18 cellular contexts compared by ENCODE assay signal in genomic region chr2:219517954-219518778, GRCh38. TPM values are rescaled to one million over a fixed set of nuclear protein-coding genes. Genes with fewer than 3 reads are reported as not detected.
A peak's percentile ranks its signal among the peaks of the same experiment; 100 is the strongest.
DNase-seq lines count a peak whose midpoint lies in the region; ATAC-seq and TF ChIP-seq lines count a peak whose summit lies in the region.
"Had no signal": no experiment of that assay in that cellular context is flagged by ENCODE, and none has a peak within 500 bp of the region (broad histone marks: within the 10 kb centered on the region; RNA-seq: fewer than 3 reads in every experiment).

No MANE protein-coding gene starts in this region.

- no peak for ATAC-seq in T-helper 17 cell
- no peak for ATAC-seq in GM21447 (IDR thresholded peaks at IDR 0.05; ENCODE audit: unreplicated experiment)
- no peak for ATAC-seq in HG03025 (IDR thresholded peaks at IDR 0.05; ENCODE audit: low FRiP score, unreplicated experiment)
- ATAC-seq: HCT116 had no signal

- H3K56ac ChIP-seq in mesendoderm (ENCODE audit: low read length) = peak overlapping the region; percentile 15

- intact Hi-C loops in ascending aorta (cut with DNase I) = no loop called here

- H3K4me2 ChIP-seq in mesendoderm (ENCODE audit: low read length) = no peak overlapping the region

- CTCF ChIA-PET in HEK293 (lab: Yijun Ruan, JAX) = interaction anchor here (0.6 to 5.9 kb wide), 13 partner anchors 9 to 373 kb away, joined by 3 to 61 read pairs (median 4); a partner anchor contains a TSS

- no peak overlapping the region for H2BK5ac ChIP-seq in mesendoderm (ENCODE audit: low read length)

- peak overlapping the region; percentile 37 for H3K4me3 Mint-ChIP-seq in T-helper 17 cell

- no peak overlapping the region for H3K4me3 ChIP-seq in HEK293 (ENCODE audit: low read depth, low read length)
- no peak overlapping the region for H3K4me3 ChIP-seq in mesendoderm (ENCODE audit: low read length)
- no peak overlapping the region for H3K4me3 ChIP-seq in ascending aorta
- H3K4me3 ChIP-seq: SJCRH30 had no signal

- POLR2A ChIA-PET in HEK293 (lab: Yijun Ruan, JAX) = interaction anchor here (0.6 to 0.7 kb wide), 2 partner anchors 10 to 20 kb away, joined by 3 read pairs; partner anchors contain the start of gene GMPPA

- H3K36me3 ChIP-seq in HEK293 (ENCODE audit: control insufficient read depth in 2 of 2, insufficient read depth in 1 of 2, low read length in 2 of 2) (no peaks in the 10 kb centered on the region), mesendoderm (ENCODE audit: control insufficient read depth, insufficient read depth, low read length) (no peaks in the 10 kb centered on the region), ascending aorta (no peaks in the 10 kb centered on the region)
- H3K36me3 ChIP-seq: SJCRH30 had no signal

- WGBS in mesendoderm (ENCODE audit: extremely low coverage, insufficient coverage, low lambda C conversion rate) = no CpG with 5 or more reads among the region's 10 CpGs

- H3K27ac Mint-ChIP-seq in T-helper 17 cell = no peak overlapping the region

- H2AK5ac ChIP-seq in mesendoderm (ENCODE audit: low read length) = no peak overlapping the region

- H4K8ac ChIP-seq in mesendoderm (ENCODE audit: low read depth, low read length) = no peak overlapping the region

- peaks cover 31% of the 10 kb centered on the region for H3K36me3 Mint-ChIP-seq in T-helper 17 cell (ENCODE audit: low read depth)

- peaks cover 91% of the 10 kb centered on the region for H3K27me3 Mint-ChIP-seq in T-helper 17 cell

- H3K27me3 ChIP-seq in mesendoderm (ENCODE audit: insufficient read depth, low read length, poor library complexity) (peaks cover 10% of the 10 kb centered on the region), ascending aorta (peaks cover 16% of the 10 kb centered on the region)
- H3K27me3 ChIP-seq: SJCRH30 had no signal

- DNase-seq in T-helper 17 cell (no peak), mesendoderm (no peak), iPS-NIHi7 (ENCODE audit: extremely low spot score) (no peak), ascending aorta (ENCODE audit: low spot score in 2 of 2) (no peak)
- DNase-seq: AML-193, COR-L47, GF-D8, NCI-H1436 treated with DMSO at 0.1 percent for 48 hours, NCI-H2029 treated with DMSO at 0.1 percent for 48 hours, SJCRH30 had no signal

- H3K4me1 Mint-ChIP-seq in T-helper 17 cell = peaks cover 26% of the 10 kb centered on the region

- H3K4me1 ChIP-seq in HEK293 (ENCODE audit: control insufficient read depth, insufficient read depth, low read length) (peaks cover 7% of the 10 kb centered on the region), mesendoderm (ENCODE audit: control insufficient read depth, low read depth, low read length) (peaks cover 7% of the 10 kb centered on the region), ascending aorta (peaks cover 4 to 16% of the 10 kb centered on the region in 2 donors)

- no peaks in the 10 kb centered on the region for H3K79me1 ChIP-seq in mesendoderm (ENCODE audit: low read length)

- H3K79me2 ChIP-seq in mesendoderm (ENCODE audit: control insufficient read depth, insufficient read depth, low read length) = no peaks in the 10 kb centered on the region

- no peak for TF ChIP-seq CTCF in HEK293 (tag by site-specific recombination; IDR thresholded peaks at IDR 0.05)
- no peak for TF ChIP-seq CTCF in ascending aorta (IDR thresholded peaks at IDR 0.05)

- no peaks in the 10 kb centered on the region for H3K9me3 ChIP-seq in HEK293 (ENCODE audit: control insufficient read depth, insufficient read depth, low read depth, low read length)
- H3K9me3 ChIP-seq in T-helper 17 cell (ENCODE audit: control insufficient read depth, low read length, poor library complexity, severe bottlenecking) = no peaks in the 10 kb centered on the region
- H3K9me3 ChIP-seq in ascending aorta = no peaks in the 10 kb centered on the region
- H3K9me3 ChIP-seq: SJCRH30 had no signal

- no peak overlapping the region for H4K5ac ChIP-seq in mesendoderm (ENCODE audit: low read length)

- no peak overlapping the region for H3K9ac ChIP-seq in mesendoderm (ENCODE audit: low read length)

- no peak overlapping the region for H2BK120ac ChIP-seq in mesendoderm (ENCODE audit: low read depth, low read length)

- H3K4ac ChIP-seq in mesendoderm (ENCODE audit: low read depth, low read length) = no peak overlapping the region

- H2BK15ac ChIP-seq in mesendoderm (replicated peaks; ENCODE audit: low read depth) = no peak overlapping the region

- H3K18ac ChIP-seq in mesendoderm (ENCODE audit: low read length) = no peak overlapping the region

- no peak overlapping the region for H3K27ac ChIP-seq in HEK293 (ENCODE audit: extremely low read depth, low read depth, low read length)
- no peak overlapping the region for H3K27ac ChIP-seq in mesendoderm (ENCODE audit: low read depth, low read length)
- no peak overlapping the region for H3K27ac ChIP-seq in ascending aorta
- H3K27ac ChIP-seq: HL-60, SJCRH30 had no signal

- H3K23ac ChIP-seq in mesendoderm (ENCODE audit: low read length) = no peak overlapping the region

TF ChIP-seq in HEK293, 187 proteins besides CTCF, POLR2A, EP300 and RAD21:
- no peak for TF ChIP-seq ZNF416 (tag by site-specific recombination; IDR thresholded peaks at IDR 0.05)
- no peak for TF ChIP-seq ZFP37 (tag by site-specific recombination; IDR thresholded peaks at IDR 0.05)
- no peak for TF ChIP-seq ZBTB10 (tag by site-specific recombination; IDR thresholded peaks at IDR 0.05)
- TF ChIP-seq ZNF138 (tag by site-specific recombination; IDR thresholded peaks at IDR 0.05; ENCODE audit: borderline replicate concordance) = no peak
- TF ChIP-seq ZNF610 (tag by site-specific recombination; IDR thresholded peaks at IDR 0.05; ENCODE audit: borderline replicate concordance) = no peak
- peak; percentile 87 for TF ChIP-seq ZNF692 (tag by site-specific recombination; IDR thresholded peaks at IDR 0.05)
- no peak for TF ChIP-seq ZIC2 (tag by site-specific recombination; IDR thresholded peaks at IDR 0.05)
- TF ChIP-seq ZFP69B (tag by site-specific recombination; IDR thresholded peaks at IDR 0.05) = peak; percentile 84
- no peak for TF ChIP-seq IKZF3 (tag by site-specific recombination; IDR thresholded peaks at IDR 0.05)
- no peak for TF ChIP-seq ZBTB8A (tag by site-specific recombination; IDR thresholded peaks at IDR 0.05)

RNA-seq across cellular contexts. Expression of gene ASIC4, which starts 3.9 kb away (rescaled TPM):
- total RNA-seq in T-helper 17 cell (under 1 TPM in 1 of 2 donors, not detected in 1; 0.13 TPM), ascending aorta (not detected)
- polyA plus RNA-seq in mesendoderm (2013, experiment 1 of 2) = not detected
- polyA plus RNA-seq in mesendoderm (2013, experiment 2 of 2) = 0.01 TPM
- total RNA-seq: HT1080; MCF 10A; T-helper 1 cell treated with Interleukin-12 subunit alpha and Interleukin-12 subunit beta and Interleukin-4 antibody, amounts not matched to agents 30 ng/mL and 1 ng/mL, for 36 hours had no signal

RNA-seq across cellular contexts. Expression of gene GMPPA, which starts 19.5 kb away (rescaled TPM):
- total RNA-seq in T-helper 17 cell (10 to 100 TPM; 25.1 to 27.2 TPM), ascending aorta (11.4 TPM)
- 20.4 TPM for polyA plus RNA-seq in mesendoderm (2013, experiment 1 of 2)
- polyA plus RNA-seq in mesendoderm (2013, experiment 2 of 2) = 20.2 TPM

RNA-seq across cellular contexts. Expression of gene CHPF, which starts 25.4 kb away (rescaled TPM):
- total RNA-seq in T-helper 17 cell (10 to 100 TPM in 1 of 2 donors, 1 to 10 TPM in 1; 9.4 to 10.4 TPM), ascending aorta (249 TPM)
- 50.4 TPM for polyA plus RNA-seq in mesendoderm (2013, experiment 1 of 2)
- 50.4 TPM for polyA plus RNA-seq in mesendoderm (2013, experiment 2 of 2)

RNA-seq across cellular contexts. Expression of gene TMEM198, which starts 25.7 kb away (rescaled TPM):
- total RNA-seq in T-helper 17 cell (under 1 TPM; 0.42 to 0.77 TPM), ascending aorta (6.0 TPM)
- 3.7 TPM for polyA plus RNA-seq in mesendoderm (2013, experiment 1 of 2)
- polyA plus RNA-seq in mesendoderm (2013, experiment 2 of 2) = 3.7 TPM

RNA-seq across cellular contexts. Expression of gene OBSL1, which starts 53.2 kb away (rescaled TPM):
- 1 to 10 TPM in 1 of 2 donors, under 1 TPM in 1; 0.67 to 1.1 TPM for total RNA-seq in T-helper 17 cell
- polyA plus RNA-seq in mesendoderm (2013, experiment 1 of 2) = 51.2 TPM
- polyA plus RNA-seq in mesendoderm (2013, experiment 2 of 2) = 51.9 TPM
- total RNA-seq in ascending aorta = 151 TPM

Comparison
In these comparisons a context has a peak if more than half of its experiments do, and no peak if none do; other contexts are left out.
1. RNA of gene CHPF, which starts 25.4 kb away (total RNA-seq): 249 TPM in ascending aorta (single experiment); 9.4 to 10.4 TPM in T-helper 17 cell; every median in the first group is over 10 times any median in the second.